ENCODE assay signal across 8 cellular contexts in the genomic region with DNA sequence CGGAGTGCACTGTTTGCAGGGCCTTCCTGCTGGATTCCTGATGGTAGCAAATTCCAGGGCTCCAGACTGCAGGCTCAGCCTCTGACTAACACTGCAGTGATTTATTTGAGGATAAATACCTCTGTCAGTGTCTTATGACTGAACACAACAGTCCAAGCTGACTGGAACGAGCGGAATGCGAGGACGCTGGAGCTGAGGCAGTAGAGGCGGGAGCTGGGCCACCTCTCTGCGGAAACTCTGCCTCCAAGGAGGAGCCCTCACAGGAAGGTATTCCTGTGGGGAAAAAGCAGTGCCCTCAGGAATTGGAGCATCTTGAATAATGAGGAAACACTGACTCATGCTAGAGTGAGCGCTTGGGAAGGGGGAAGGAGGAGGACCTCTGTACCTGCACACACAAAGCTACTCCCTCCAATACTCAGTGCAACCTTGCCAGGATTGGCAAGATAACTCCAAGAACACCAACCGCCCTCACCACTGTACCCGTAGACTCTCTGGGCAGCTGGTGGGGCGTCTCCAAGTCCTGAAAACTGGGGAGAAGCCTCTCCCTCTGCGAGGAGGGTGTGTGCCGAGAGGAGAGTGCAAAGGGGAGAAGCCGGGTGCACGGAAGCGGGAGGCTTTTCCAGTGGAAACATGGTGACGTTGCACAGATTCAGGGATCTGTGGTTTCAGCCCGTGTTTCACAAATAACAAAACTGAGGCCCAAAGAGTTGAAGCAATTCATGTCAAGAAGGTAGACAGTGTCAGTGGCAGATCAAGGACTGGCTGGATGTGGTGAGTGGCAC. TPM values are rescaled to one million over a fixed set of nuclear protein-coding genes. Genes with fewer than 3 reads are reported as not detected.
A peak's percentile ranks its signal among the peaks of the same experiment; 100 is the strongest.
DNase-seq lines count a peak whose midpoint lies in the region; ATAC-seq and TF ChIP-seq lines count a peak whose summit lies in the region.

No MANE protein-coding gene starts in this region.

- H3K27ac Mint-ChIP-seq in CD4-positive, alpha-beta T cell: peak overlapping the region; percentile 62
- H3K27ac Mint-ChIP-seq in nephron: peak overlapping the region; percentile 94 to 97 (median 96)

- H3K4me3 ChIP-seq in RWPE2 (ENCODE audit: severe bottlenecking) (no peak overlapping the region), esophagus squamous epithelium (no peak overlapping the region)

- ATAC-seq in CD4-positive, alpha-beta T cell (ENCODE audit: poor library complexity): no peak
- ATAC-seq in RWPE2 (ENCODE audit: low read depth) (peak; percentile 98), GM21390 (IDR thresholded peaks at IDR 0.05; ENCODE audit: unreplicated experiment) (no peak)

- no peaks in the 10 kb centered on the region for H3K9me3 ChIP-seq in CD4-positive, alpha-beta T cell (ENCODE audit: control insufficient read depth, low read length)
- H3K9me3 ChIP-seq in RWPE2 (ENCODE audit: severe bottlenecking) (no peaks in the 10 kb centered on the region), esophagus squamous epithelium (no peaks in the 10 kb centered on the region)

- peaks cover 64% of the 10 kb centered on the region for H3K36me3 Mint-ChIP-seq in CD4-positive, alpha-beta T cell (ENCODE audit: low read depth)
- H3K36me3 Mint-ChIP-seq in nephron (ENCODE audit: low read depth): peaks cover 55% of the 10 kb centered on the region

- no peaks in the 10 kb centered on the region for H3K27me3 Mint-ChIP-seq in CD4-positive, alpha-beta T cell
- no peaks in the 10 kb centered on the region for H3K27me3 Mint-ChIP-seq in nephron (ENCODE audit: low read depth)

- H3K27me3 ChIP-seq in CD4-positive, alpha-beta T cell (ENCODE audit: control insufficient read depth, insufficient read depth, low read length): no peaks in the 10 kb centered on the region
- H3K27me3 ChIP-seq in RWPE2 (ENCODE audit: insufficient read depth, poor library complexity, severe bottlenecking): no peaks in the 10 kb centered on the region
- H3K27me3 ChIP-seq in esophagus squamous epithelium: no peaks in the 10 kb centered on the region

- DNase-seq in CD4-positive, alpha-beta T cell: no peak
- DNase-seq in RWPE2 (ENCODE audit: low spot score) (peak; percentile 97), esophagus squamous epithelium (lab: John Stamatoyannopoulos, UW) (no peak), NCI-H774 (lab: John Stamatoyannopoulos, UW) (no peak), NCI-H510A treated with DMSO at 0.1 percent for 48 hours (lab: John Stamatoyannopoulos, UW) (no peak), T-helper 9 cell (no peak)

- H3K4me1 Mint-ChIP-seq in CD4-positive, alpha-beta T cell (ENCODE audit: low read depth): peaks cover 24% of the 10 kb centered on the region
- peaks cover 80% of the 10 kb centered on the region for H3K4me1 Mint-ChIP-seq in nephron

- H3K4me3 Mint-ChIP-seq in CD4-positive, alpha-beta T cell: no peak overlapping the region
- H3K4me3 Mint-ChIP-seq in nephron: peak overlapping the region; percentile 46 to 57 (median 55)

- no peak for TF ChIP-seq CTCF in CD4-positive, alpha-beta T cell (IDR thresholded peaks at IDR 0.05)
- TF ChIP-seq CTCF in RWPE2 (IDR thresholded peaks at IDR 0.05; ENCODE audit: poor library complexity, severe bottlenecking) (no peak), esophagus squamous epithelium (IDR thresholded peaks at IDR 0.05) (no peak), nephron (IDR thresholded peaks at IDR 0.05; ENCODE audit: unreplicated experiment in 3 of 3) (no peak)

- CTCF ChIA-PET in CD4-positive, alpha-beta T cell (lab: Charles Lee): no interaction called here

- H3K9me3 Mint-ChIP-seq in CD4-positive, alpha-beta T cell: peaks cover 3% of the 10 kb centered on the region
- H3K9me3 Mint-ChIP-seq in nephron: no peaks in the 10 kb centered on the region

- intact Hi-C loops in CD4-positive, alpha-beta T cell (cut with DNase I, micrococcal nuclease): no loop called here
- intact Hi-C loops in esophagus squamous epithelium (cut with DNase I): no loop called here

- no peak for TF ChIP-seq POLR2A in esophagus squamous epithelium (IDR thresholded peaks at IDR 0.05)

- H3K36me3 ChIP-seq in RWPE2 (ENCODE audit: low read depth) (peaks cover 15% of the 10 kb centered on the region), esophagus squamous epithelium (peaks cover 0 to 23% (median 0%) of the 10 kb centered on the region in 3 donors)

- POLR2A ChIA-PET in CD4-positive, alpha-beta T cell (lab: Charles Lee): no interaction called here

- no peak overlapping the region for H3K27ac ChIP-seq in CD4-positive, alpha-beta T cell (ENCODE audit: low read depth, low read length)
- H3K27ac ChIP-seq in RWPE2 (ENCODE audit: poor library complexity, severe bottlenecking) (peak overlapping the region; percentile 93), esophagus squamous epithelium (peak overlapping the region; percentile 57 to 90 (median 80))

- H3K4me1 ChIP-seq in RWPE2 (ENCODE audit: insufficient read depth, poor library complexity, severe bottlenecking) (peaks cover 34% of the 10 kb centered on the region), esophagus squamous epithelium (peaks cover 25 to 70% (median 34%) of the 10 kb centered on the region in 3 donors)

- 29 to 41% methylated on average over 15 to 18 of the region's 18 CpGs for WGBS in esophagus squamous epithelium, 2 donors

RNA-seq across cellular contexts. Expression of gene VGLL4, which starts 43.0 kb away (rescaled TPM):
- total RNA-seq in CD4-positive, alpha-beta T cell: 10 to 100 TPM; 10.5 to 11.3 TPM
- total RNA-seq in esophagus squamous epithelium: 10 to 100 TPM; 31.8 to 50.0 (median 44.5) TPM
